In the genomic region with DNA sequence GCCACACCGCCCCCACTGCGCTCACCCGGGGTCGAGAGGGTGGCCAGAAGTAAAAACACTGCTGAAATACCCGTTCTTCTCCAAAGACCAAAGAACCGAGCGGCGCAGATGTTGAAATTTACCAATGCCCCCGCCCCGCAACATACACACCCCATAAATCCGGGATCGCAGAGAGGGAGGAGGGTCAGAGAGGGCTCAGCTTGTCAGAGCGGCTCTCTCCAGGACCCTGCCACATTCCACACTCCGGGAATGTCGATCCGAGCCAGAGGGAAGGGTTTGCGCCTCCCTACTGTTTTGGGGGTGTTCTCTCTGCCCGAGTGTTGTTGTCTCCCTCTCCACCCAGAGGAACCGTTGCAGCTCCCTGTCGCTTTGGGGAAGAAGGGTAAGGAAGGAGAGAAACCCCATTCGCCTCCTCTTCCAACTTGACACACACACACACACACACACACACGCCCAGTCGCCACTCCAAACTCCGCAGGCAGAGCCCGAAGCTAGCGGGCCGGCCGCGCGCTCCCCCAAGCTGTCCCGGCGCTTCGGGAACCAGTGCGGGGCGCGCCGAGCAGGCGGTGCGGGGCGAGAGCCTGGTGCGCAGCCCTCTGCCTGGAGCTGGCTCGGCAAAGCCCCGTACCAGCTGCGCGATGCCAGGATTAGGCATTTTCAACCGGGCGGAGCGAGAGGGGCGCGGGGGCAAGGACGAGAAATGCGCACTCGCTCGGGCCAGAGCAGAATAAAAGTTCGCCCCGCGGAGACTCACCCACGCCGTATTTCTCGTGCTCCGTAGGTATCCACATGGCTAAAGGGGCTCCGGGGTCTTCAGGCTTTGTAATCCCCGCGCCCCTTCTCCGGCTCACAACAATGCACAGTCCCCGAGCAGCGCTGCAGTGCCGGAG, we compare ENCODE assay signal across 1 cellular context.
TF ChIP-seq lines count a peak whose summit lies in the region.

No MANE protein-coding gene starts in this region.

TF ChIP-seq in WTC11, 78 proteins besides CTCF, POLR2A, EP300 and RAD21 (continued from another document):
- TF ChIP-seq, protein P1, sequence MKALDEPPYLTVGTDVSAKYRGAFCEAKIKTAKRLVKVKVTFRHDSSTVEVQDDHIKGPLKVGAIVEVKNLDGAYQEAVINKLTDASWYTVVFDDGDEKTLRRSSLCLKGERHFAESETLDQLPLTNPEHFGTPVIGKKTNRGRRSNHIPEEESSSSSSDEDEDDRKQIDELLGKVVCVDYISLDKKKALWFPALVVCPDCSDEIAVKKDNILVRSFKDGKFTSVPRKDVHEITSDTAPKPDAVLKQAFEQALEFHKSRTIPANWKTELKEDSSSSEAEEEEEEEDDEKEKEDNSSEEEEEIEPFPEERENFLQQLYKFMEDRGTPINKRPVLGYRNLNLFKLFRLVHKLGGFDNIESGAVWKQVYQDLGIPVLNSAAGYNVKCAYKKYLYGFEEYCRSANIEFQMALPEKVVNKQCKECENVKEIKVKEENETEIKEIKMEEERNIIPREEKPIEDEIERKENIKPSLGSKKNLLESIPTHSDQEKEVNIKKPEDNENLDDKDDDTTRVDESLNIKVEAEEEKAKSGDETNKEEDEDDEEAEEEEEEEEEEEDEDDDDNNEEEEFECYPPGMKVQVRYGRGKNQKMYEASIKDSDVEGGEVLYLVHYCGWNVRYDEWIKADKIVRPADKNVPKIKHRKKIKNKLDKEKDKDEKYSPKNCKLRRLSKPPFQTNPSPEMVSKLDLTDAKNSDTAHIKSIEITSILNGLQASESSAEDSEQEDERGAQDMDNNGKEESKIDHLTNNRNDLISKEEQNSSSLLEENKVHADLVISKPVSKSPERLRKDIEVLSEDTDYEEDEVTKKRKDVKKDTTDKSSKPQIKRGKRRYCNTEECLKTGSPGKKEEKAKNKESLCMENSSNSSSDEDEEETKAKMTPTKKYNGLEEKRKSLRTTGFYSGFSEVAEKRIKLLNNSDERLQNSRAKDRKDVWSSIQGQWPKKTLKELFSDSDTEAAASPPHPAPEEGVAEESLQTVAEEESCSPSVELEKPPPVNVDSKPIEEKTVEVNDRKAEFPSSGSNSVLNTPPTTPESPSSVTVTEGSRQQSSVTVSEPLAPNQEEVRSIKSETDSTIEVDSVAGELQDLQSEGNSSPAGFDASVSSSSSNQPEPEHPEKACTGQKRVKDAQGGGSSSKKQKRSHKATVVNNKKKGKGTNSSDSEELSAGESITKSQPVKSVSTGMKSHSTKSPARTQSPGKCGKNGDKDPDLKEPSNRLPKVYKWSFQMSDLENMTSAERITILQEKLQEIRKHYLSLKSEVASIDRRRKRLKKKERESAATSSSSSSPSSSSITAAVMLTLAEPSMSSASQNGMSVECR (CRISPR knock-in tag; IDR thresholded peaks at IDR 0.05; ENCODE audit: borderline replicate concordance), result peak; percentile 25; the same call in 1 of the 2 replicates
- TF ChIP-seq ELF4 (CRISPR knock-in tag; IDR thresholded peaks at IDR 0.05; ENCODE audit: low read depth) (no peak), HMGXB4 (CRISPR knock-in tag; IDR thresholded peaks at IDR 0.05) (peak; percentile 57), FOXP1 (CRISPR knock-in tag; IDR thresholded peaks at IDR 0.05; ENCODE audit: borderline replicate concordance) (0 out of 2 replicates have a peak, but pooled peaks have one; percentile 18), E2F5 (CRISPR knock-in tag; IDR thresholded peaks at IDR 0.05) (0 out of 2 replicates have a peak, but pooled peaks have one; percentile 6)
- TF ChIP-seq, protein P2, sequence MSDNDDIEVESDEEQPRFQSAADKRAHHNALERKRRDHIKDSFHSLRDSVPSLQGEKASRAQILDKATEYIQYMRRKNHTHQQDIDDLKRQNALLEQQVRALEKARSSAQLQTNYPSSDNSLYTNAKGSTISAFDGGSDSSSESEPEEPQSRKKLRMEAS (CRISPR knock-in tag; IDR thresholded peaks at IDR 0.05), result 0 out of 2 replicates have a peak, but pooled peaks have one; percentile 16
